ENCODE assay signal across 14 cellular contexts in the genomic region with DNA sequence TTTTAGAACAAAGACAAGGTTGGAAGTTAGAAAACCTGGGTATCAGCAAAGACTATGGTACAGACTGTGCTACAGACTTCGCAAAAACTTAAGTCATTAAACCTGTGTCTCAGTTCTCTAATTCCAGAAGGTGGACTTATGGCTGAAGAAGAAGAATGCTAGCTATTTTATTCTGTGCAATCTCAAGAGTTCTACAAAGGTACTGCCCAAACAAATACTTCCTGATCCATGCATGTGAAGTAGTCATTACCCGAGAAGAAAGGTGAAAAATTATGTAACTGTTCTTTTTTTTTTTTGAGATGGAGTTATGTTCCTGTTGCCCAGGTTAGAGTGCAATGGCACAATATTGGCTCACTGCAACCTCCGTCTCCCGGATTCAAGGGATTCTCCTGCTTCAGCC.
"Had no signal": no experiment of that assay in that cellular context is flagged by ENCODE, and none has a peak within 500 bp of the region (broad histone marks: within the 10 kb centered on the region; RNA-seq: fewer than 3 reads in every experiment).

No MANE protein-coding gene starts in this region.

- ATAC-seq: heart left ventricle; left colon; naive thymus-derived CD4-positive, alpha-beta T cell had no signal

- DNase-seq: central memory CD4-positive, alpha-beta T cell; effector CD4-positive, alpha-beta T cell; heart left ventricle; hippocampal formation; left colon; mesenchymal stem cell; naive thymus-derived CD4-positive, alpha-beta T cell; posterior cingulate gyrus; sigmoid colon; stimulated activated naive CD4-positive, alpha-beta T cell; stomach had no signal

- H3K27me3 ChIP-seq: heart left ventricle, right atrium auricular region, sigmoid colon, stomach had no signal

- H3K4me1 ChIP-seq: heart left ventricle, right atrium auricular region, sigmoid colon, stomach had no signal

- H3K36me3 ChIP-seq: heart left ventricle, right atrium auricular region, sigmoid colon, stomach had no signal

- H3K9me3 ChIP-seq: heart left ventricle, right atrium auricular region, sigmoid colon, stomach had no signal

- H3K27ac ChIP-seq: coronary artery, heart left ventricle, right atrium auricular region, sigmoid colon, skin epidermis, stomach had no signal

- H3K4me3 ChIP-seq: coronary artery, heart left ventricle, right atrium auricular region, sigmoid colon, skin epidermis, stomach had no signal
